In the genomic region with DNA sequence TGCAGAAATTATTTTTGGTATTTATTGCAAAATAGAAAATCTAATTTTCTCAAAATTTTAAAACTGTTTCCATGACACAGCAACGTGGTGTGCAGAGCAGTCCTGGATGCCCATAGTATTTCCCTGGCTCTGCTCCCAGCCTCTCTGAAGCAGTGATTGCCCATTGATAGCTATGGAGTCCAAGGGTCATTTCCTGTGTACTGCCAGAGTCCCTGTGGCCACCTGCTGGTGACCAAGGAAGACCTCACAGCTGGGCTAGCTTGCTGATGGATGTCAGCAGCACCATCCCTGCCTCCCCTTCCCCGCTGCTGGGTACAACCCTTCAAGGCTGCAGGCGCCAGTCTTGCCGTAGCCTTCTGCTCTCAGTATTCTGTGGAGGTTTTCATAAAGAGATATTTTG, we compare ENCODE assay signal across 16 cellular contexts.
A peak's percentile ranks its signal among the peaks of the same experiment; 100 is the strongest.
DNase-seq lines count a peak whose midpoint lies in the region; ATAC-seq and TF ChIP-seq lines count a peak whose summit lies in the region.
"Had no signal": no experiment of that assay in that cellular context is flagged by ENCODE, and none has a peak within 500 bp of the region (broad histone marks: within the 10 kb centered on the region; RNA-seq: fewer than 3 reads in every experiment).

No MANE protein-coding gene starts in this region.

- H3K4me1 Mint-ChIP-seq in endothelial cell (ENCODE audit: unreplicated experiment) (peaks cover 4% of the 10 kb centered on the region), progenitor cell of endocrine pancreas (ENCODE audit: low read depth) (peaks cover 4% of the 10 kb centered on the region)
- H3K4me1 Mint-ChIP-seq: activated naive CD8-positive, alpha-beta T cell treated with anti-CD3 and anti-CD28 coated beads, Interleukin-2, amount 50 U/mL, for 24 hours; CD8-positive, alpha-beta memory T cell; stimulated activated memory B cell treated with anti-CD40 and anti-IgM and Interleukin-4, amounts not matched to agents 10 μg/mL and 1 μg/mL and 100 μg/mL, for 72 hours had no signal

- no peaks in the 10 kb centered on the region for H3K36me3 Mint-ChIP-seq in endothelial cell (ENCODE audit: low read depth, unreplicated experiment)
- H3K36me3 Mint-ChIP-seq in progenitor cell of endocrine pancreas (ENCODE audit: insufficient read depth): peaks cover 2% of the 10 kb centered on the region
- H3K36me3 Mint-ChIP-seq: CD8-positive, alpha-beta memory T cell; stimulated activated memory B cell treated with anti-CD40 and anti-IgM and Interleukin-4, amounts not matched to agents 10 μg/mL and 1 μg/mL and 100 μg/mL, for 72 hours had no signal

- no peak for TF ChIP-seq POLR2A in gastroesophageal sphincter (IDR thresholded peaks at IDR 0.05)

- no peak overlapping the region for H3K4me3 Mint-ChIP-seq in endothelial cell (ENCODE audit: unreplicated experiment)
- no peak overlapping the region for H3K4me3 Mint-ChIP-seq in progenitor cell of endocrine pancreas (ENCODE audit: low read depth)
- H3K4me3 Mint-ChIP-seq: activated naive CD8-positive, alpha-beta T cell treated with anti-CD3 and anti-CD28 coated beads, Interleukin-2, amount 50 U/mL, for 24 hours; CD8-positive, alpha-beta memory T cell; stimulated activated memory B cell treated with anti-CD40 and anti-IgM and Interleukin-4, amounts not matched to agents 10 μg/mL and 1 μg/mL and 100 μg/mL, for 72 hours had no signal

- no peak for TF ChIP-seq EP300 in gastroesophageal sphincter (IDR thresholded peaks at IDR 0.05)

- peaks cover 0 to 2% (median 0%) of the 10 kb centered on the region in 3 donors for H3K9me3 ChIP-seq in gastroesophageal sphincter

- H3K9me3 Mint-ChIP-seq in endothelial cell (ENCODE audit: unreplicated experiment): no peaks in the 10 kb centered on the region
- peaks cover 8% of the 10 kb centered on the region for H3K9me3 Mint-ChIP-seq in progenitor cell of endocrine pancreas (ENCODE audit: low read depth)

- H3K4me1 ChIP-seq in gastroesophageal sphincter: no peaks in the 10 kb centered on the region

- no peaks in the 10 kb centered on the region for H3K36me3 ChIP-seq in gastroesophageal sphincter

- H3K27me3 Mint-ChIP-seq in endothelial cell (ENCODE audit: unreplicated experiment) (no peaks in the 10 kb centered on the region), progenitor cell of endocrine pancreas (no peaks in the 10 kb centered on the region)
- H3K27me3 Mint-ChIP-seq: stimulated activated memory B cell treated with anti-CD40 and anti-IgM and Interleukin-4, amounts not matched to agents 10 μg/mL and 1 μg/mL and 100 μg/mL, for 72 hours had no signal

- DNase-seq in GM10266 (ENCODE audit: extremely low spot score) (no peak), NCI-H69 (lab: John Stamatoyannopoulos, UW) (peak; percentile 88), endothelial cell (ENCODE audit: low spot score) (peak; percentile 9), progenitor cell of endocrine pancreas (ENCODE audit: low spot score, unreplicated experiment) (peak; percentile 18), mesenteric fat pad (ENCODE audit: low spot score) (no peak), NCI-H524 (lab: John Stamatoyannopoulos, UW) (no peak)
- DNase-seq: activated naive CD8-positive, alpha-beta T cell treated with anti-CD3 and anti-CD28 coated beads, Interleukin-2, amount 50 U/mL, for 24 hours; CD8-positive, alpha-beta memory T cell; cortex of kidney; left cardiac atrium; nucleus accumbens; stimulated activated CD4-positive, alpha-beta T cell treated with anti-CD3 and anti-CD28 coated beads, Interleukin-1b, Interleukin-23, amount 100 ng/mL, for 48 hours; T-helper 9 cell had no signal

- no peak for ATAC-seq in gastroesophageal sphincter
- ATAC-seq in GM18502 (IDR thresholded peaks at IDR 0.05; ENCODE audit: poor library complexity, unreplicated experiment): no peak
- ATAC-seq: activated naive CD8-positive, alpha-beta T cell treated with anti-CD3 and anti-CD28 coated beads, Interleukin-2, amount 50 U/mL, for 24 hours; left cardiac atrium; stimulated activated memory B cell treated with anti-CD40 and anti-IgM and Interleukin-4, amounts not matched to agents 10 μg/mL and 1 μg/mL and 100 μg/mL, for 72 hours had no signal

- WGBS in gastroesophageal sphincter (ENCODE audit: low coverage in 1 of 2), 2 donors: 70 to 85% methylated on average over 3 of the region's 4 CpGs

- no peak overlapping the region for H3K27ac ChIP-seq in gastroesophageal sphincter

- TF ChIP-seq CTCF in GM10266 (IDR thresholded peaks at IDR 0.05; ENCODE audit: control insufficient read depth, insufficient read depth, low read depth, missing control alignments): peak; percentile 9
- TF ChIP-seq CTCF in endothelial cell (IDR thresholded peaks at IDR 0.05; ENCODE audit: unreplicated experiment): peak; percentile 38
- peak; percentile 62 for TF ChIP-seq CTCF in progenitor cell of endocrine pancreas (IDR thresholded peaks at IDR 0.05; ENCODE audit: unreplicated experiment)
- TF ChIP-seq CTCF in gastroesophageal sphincter (IDR thresholded peaks at IDR 0.05): no peak

- H3K27me3 ChIP-seq in gastroesophageal sphincter: peaks cover 18% of the 10 kb centered on the region

- H3K27ac Mint-ChIP-seq in endothelial cell (ENCODE audit: unreplicated experiment) (no peak overlapping the region), progenitor cell of endocrine pancreas (no peak overlapping the region)
- H3K27ac Mint-ChIP-seq: activated naive CD8-positive, alpha-beta T cell treated with anti-CD3 and anti-CD28 coated beads, Interleukin-2, amount 50 U/mL, for 24 hours; CD8-positive, alpha-beta memory T cell; stimulated activated memory B cell treated with anti-CD40 and anti-IgM and Interleukin-4, amounts not matched to agents 10 μg/mL and 1 μg/mL and 100 μg/mL, for 72 hours had no signal

- no peak overlapping the region for H3K4me3 ChIP-seq in gastroesophageal sphincter

Comparison
In these comparisons a context has a peak if more than half of its experiments do, and no peak if none do; other contexts are left out.
1. DNase-seq: peak in NCI-H69 (single experiment), endothelial cell (single experiment) and progenitor cell of endocrine pancreas (single experiment); none in GM10266 (single experiment), mesenteric fat pad (single experiment) and NCI-H524 (0 of 2).
2. CTCF ChIP-seq: peak in GM10266 (single experiment), endothelial cell (single experiment) and progenitor cell of endocrine pancreas (single experiment); none in gastroesophageal sphincter (0 of 4).